ENCODE assay signal across 8 cellular contexts in the genomic region with DNA sequence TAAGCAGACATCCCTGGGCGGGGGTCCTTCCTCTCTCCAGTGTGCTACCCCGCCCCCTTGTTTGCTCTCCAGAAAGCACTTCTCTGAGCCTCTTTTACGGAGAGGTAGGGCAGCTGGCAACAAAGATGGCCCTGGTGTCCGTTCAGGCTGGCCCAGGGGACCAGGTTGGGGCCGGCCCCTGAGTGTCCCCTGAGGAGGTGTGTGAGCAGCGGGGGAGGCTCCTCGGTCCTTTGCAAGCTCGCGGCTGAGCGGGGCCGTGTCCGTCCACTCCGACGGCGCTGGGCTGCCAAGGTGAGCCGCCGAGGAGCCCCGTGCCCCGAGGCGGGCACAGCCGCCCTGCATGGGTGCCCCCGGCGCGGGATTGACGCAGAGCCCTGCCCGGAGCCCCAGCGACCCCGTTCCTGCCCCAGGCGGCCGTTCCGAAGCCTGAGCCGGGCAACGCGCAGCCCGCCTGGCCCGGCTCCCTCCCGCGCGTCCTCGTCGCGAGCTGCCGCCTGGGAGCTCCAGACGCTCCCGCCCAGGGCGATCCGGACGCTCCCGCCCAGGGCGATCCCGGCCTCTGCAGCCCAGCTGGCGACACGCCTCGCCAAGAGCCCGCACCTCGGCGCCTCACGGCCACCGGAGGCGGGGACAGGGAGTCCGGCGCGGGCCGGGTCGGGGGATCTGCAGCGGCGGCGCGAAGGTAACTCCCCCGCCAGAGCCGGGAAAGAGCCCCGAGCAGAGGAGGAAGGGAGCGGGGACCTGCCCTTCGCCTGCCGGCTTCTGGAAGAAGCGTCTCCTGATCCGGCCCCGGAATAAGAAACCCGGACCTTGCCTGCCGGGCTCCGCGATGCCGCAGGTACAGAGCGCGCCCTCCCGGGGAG. TPM values are rescaled to one million over a fixed set of nuclear protein-coding genes. Genes with fewer than 3 reads are reported as not detected.
DNase-seq lines count a peak whose midpoint lies in the region; ATAC-seq, FAIRE-seq and TF ChIP-seq lines count a peak whose summit lies in the region.

A gene (plus strand): TSS at position 569 of the 863 bp plus-strand sequence. CDS start 2,243 bp downstream, outside the sequence.

- 12% methylated on average over 30 of the region's 86 CpGs for WGBS in A549 (ENCODE audit: missing lambda C conversion rate)

- BruUV-seq in OCI-LY7 (replicated peaks; lab: Mats Ljungman, UMichigan) = no TSS peak

- intact Hi-C loops in OCI-LY7 (cut with micrococcal nuclease; ENCODE audit: unreplicated experiment) = no loop called here

- peaks cover 35% of the 10 kb centered on the region for H3K27me3 ChIP-seq in fibroblast of lung (ENCODE audit: control insufficient read depth, insufficient read depth, low read length)

- TF ChIP-seq POLR2A in A549 (IDR thresholded peaks at IDR 0.05; ENCODE audit: low read length) = no peak

- ATAC-seq in A549 (peak; percentile 74 to 85), GM21576 (IDR thresholded peaks at IDR 0.05; ENCODE audit: unreplicated experiment) (no peak)

- no peaks in the 10 kb centered on the region for H3K36me3 Mint-ChIP-seq in nephron (ENCODE audit: low read depth)

- H2AFZ ChIP-seq in fibroblast of lung (ENCODE audit: low read length) (no peak within 1 kb of the TSS), OCI-LY7 (ENCODE audit: low read length) (no peak within 1 kb of the TSS)

- H3K4me3 ChIP-seq in A549 (peak within 1 kb of the TSS; percentile 57), fibroblast of lung (replicated peaks in 1 of 4; ENCODE audit: control extremely low read depth in 1 of 4, insufficient read depth in 1 of 4, low read depth in 3 of 4, low read length in 4 of 4) (peak within 1 kb of the TSS in 3 of 4 experiments; percentile 24 to 47 (median 30)), OCI-LY7 (ENCODE audit: low read depth, low read length, poor library complexity, severe bottlenecking) (no peak within 1 kb of the TSS)

- peaks cover 62% of the 10 kb centered on the region for H3K27me3 Mint-ChIP-seq in nephron (ENCODE audit: low read depth)

- H3K36me3 ChIP-seq in fibroblast of lung (ENCODE audit: control insufficient read depth, insufficient read depth, low read length) = no peaks in the 10 kb centered on the region
- H3K36me3 ChIP-seq in OCI-LY7 (ENCODE audit: insufficient read depth, low read length) = no peaks in the 10 kb centered on the region

- FAIRE-seq in A549 (lab: Jason Lieb, UNC) = no peak

- CTCF ChIA-PET in A549 (lab: Yijun Ruan, JAX) = interaction anchor here (1.8 to 4.6 kb wide), 2 partner anchors 14 to 155 kb away, joined by 5 to 15 read pairs; no protein-coding TSS in a partner anchor
- CTCF ChIA-PET in OCI-LY7 (lab: Charles Lee; ENCODE audit: unreplicated experiment) = no interaction called here

- H3K9me2 ChIP-seq in OCI-LY7 (ENCODE audit: insufficient read depth, low read length) = no peaks in the 10 kb centered on the region

- no peak within 1 kb of the TSS for H3K9ac ChIP-seq in fibroblast of lung (ENCODE audit: insufficient read depth, low read length)

- peak; percentile 7 to 22 for DNase-seq in A549 (ENCODE audit: low read depth in 1 of 2, low spot score in 1 of 2)
- peak; percentile 72 for DNase-seq in GM03348 (ENCODE audit: low spot score)
- DNase-seq in SW480 (ENCODE audit: low spot score) = peak; percentile 31
- DNase-seq in fibroblast of lung (ENCODE audit: low read depth in 2 of 2) = peak in 1 of 2 donors; percentile 27
- no peak for DNase-seq in SKM-1 (lab: John Stamatoyannopoulos, UW; ENCODE audit: unreplicated experiment)
- DNase-seq in OCI-LY7 (ENCODE audit: low spot score) = no peak

- H3K27ac ChIP-seq in A549 (peak within 1 kb of the TSS; percentile 11 to 66; a peak in 4 of 6 replicates), fibroblast of lung (ENCODE audit: insufficient read depth, low read length) (no peak within 1 kb of the TSS), OCI-LY7 (ENCODE audit: low read depth, low read length, poor library complexity, severe bottlenecking) (no peak within 1 kb of the TSS)

- no peak for TF ChIP-seq EP300 in A549 (IDR thresholded peaks at IDR 0.05)

- TF ChIP-seq CTCF in A549 (IDR thresholded peaks at IDR 0.05) (no peak), fibroblast of lung (conservative IDR thresholded peaks at IDR 0.05 in 1 of 2, IDR thresholded peaks at IDR 0.05 in 1 of 2; ENCODE audit: low read depth in 1 of 2, low read length in 2 of 2) (no peak), nephron (IDR thresholded peaks at IDR 0.05; ENCODE audit: unreplicated experiment in 3 of 3) (no peak), OCI-LY7 (conservative IDR thresholded peaks at IDR 0.05; ENCODE audit: low read length) (no peak)

- H3K4me3 Mint-ChIP-seq in nephron = peak within 1 kb of the TSS; percentile 75 to 79 (median 79)

- H3K4me1 Mint-ChIP-seq in nephron = peaks cover 5% of the 10 kb centered on the region

- POLR2A ChIA-PET in A549 (lab: Yijun Ruan, JAX) = no interaction called here
- POLR2A ChIA-PET in OCI-LY7 (lab: Charles Lee) = no interaction called here

- H3K4me1 ChIP-seq in A549 (peaks cover 9% of the 10 kb centered on the region; the same call in 1 of the 3 replicates), fibroblast of lung (ENCODE audit: control insufficient read depth, extremely low read depth, insufficient read depth, low read length) (no peaks in the 10 kb centered on the region), OCI-LY7 (ENCODE audit: insufficient read depth, low read length, poor library complexity, severe bottlenecking) (no peaks in the 10 kb centered on the region)

- H3K4me2 ChIP-seq in A549 (peak within 1 kb of the TSS; percentile 100), fibroblast of lung (ENCODE audit: extremely low read depth, insufficient read depth, low read length) (peak within 1 kb of the TSS; percentile 68), OCI-LY7 (ENCODE audit: low read length) (no peak within 1 kb of the TSS; the same call in 1 of the 2 replicates)

- no peaks in the 10 kb centered on the region for H4K20me1 ChIP-seq in fibroblast of lung (ENCODE audit: control insufficient read depth, extremely low read depth, insufficient read depth, low read length)
- H4K20me1 ChIP-seq in OCI-LY7 (ENCODE audit: insufficient read depth, low read length) = no peaks in the 10 kb centered on the region

- H3K27ac Mint-ChIP-seq in nephron = no peak within 1 kb of the TSS

- no peaks in the 10 kb centered on the region for H3K79me2 ChIP-seq in fibroblast of lung (ENCODE audit: control insufficient read depth, insufficient read depth, low read length)
- H3K79me2 ChIP-seq in OCI-LY7 (ENCODE audit: insufficient read depth, low read depth, low read length) = no peaks in the 10 kb centered on the region

- H3K9me3 Mint-ChIP-seq in nephron = peaks cover 21% of the 10 kb centered on the region

- TF ChIP-seq RAD21 in A549 (conservative IDR thresholded peaks at IDR 0.05 in 1 of 2, IDR thresholded peaks at IDR 0.05 in 1 of 2) = no peak

- H3K9me3 ChIP-seq in A549 (peaks cover 19% of the 10 kb centered on the region; the same call in 2 of the 3 replicates), fibroblast of lung (ENCODE audit: control insufficient read depth, insufficient read depth, low read depth, low read length) (no peaks in the 10 kb centered on the region), OCI-LY7 (ENCODE audit: low read length) (no peaks in the 10 kb centered on the region)

TF ChIP-seq in A549, 52 proteins besides CTCF, POLR2A, EP300 and RAD21:
- no peak for TF ChIP-seq RNF2 (IDR thresholded peaks at IDR 0.05; ENCODE audit: borderline replicate concordance, low read depth)
- TF ChIP-seq, protein P1, sequence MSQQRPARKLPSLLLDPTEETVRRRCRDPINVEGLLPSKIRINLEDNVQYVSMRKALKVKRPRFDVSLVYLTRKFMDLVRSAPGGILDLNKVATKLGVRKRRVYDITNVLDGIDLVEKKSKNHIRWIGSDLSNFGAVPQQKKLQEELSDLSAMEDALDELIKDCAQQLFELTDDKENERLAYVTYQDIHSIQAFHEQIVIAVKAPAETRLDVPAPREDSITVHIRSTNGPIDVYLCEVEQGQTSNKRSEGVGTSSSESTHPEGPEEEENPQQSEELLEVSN (IDR thresholded peaks at IDR 0.05; ENCODE audit: borderline replicate concordance, low read depth) = peak; percentile 60

RNA-seq across cellular contexts. Expression of the gene that starts here (rescaled TPM):
- polyA plus RNA-seq in A549 (2011; rRNA removed) = not detected in 2 replicates
- polyA plus RNA-seq in A549 (2012; cell fraction: cytosol; rRNA removed) = not detected in 2 replicates
- polyA plus RNA-seq in A549 (2012; cell fraction: nucleus; rRNA removed) = 0.01 TPM in 1 of 2 replicates, not detected in the other
- polyA plus RNA-seq in A549 (2017; fragmentation: RNase III; extraction: RNeasy Plus Mini Kit Qiagen cat#74134 plus additional on column Dnase treatment) = not detected in 3 replicates
- polyA minus RNA-seq in A549 (2011; rRNA and poly(A)+ RNA removed) = not detected in 2 replicates
- not detected in 2 replicates for total RNA-seq in fibroblast of lung
- not detected in 2 replicates for polyA plus RNA-seq in fibroblast of lung
- polyA plus RNA-seq in fibroblast of lung (2012) = not detected in 2 replicates
- not detected in 2 replicates for polyA minus RNA-seq in fibroblast of lung (ENCODE audit: low replicate concordance)
- 0.08 and 0.28 TPM in 2 replicates for total RNA-seq in OCI-LY7 (2014; rRNA removed; shearing (Covaris generic))
- total RNA-seq in OCI-LY7 (2022) = not detected in 2 replicates

Comparison
In these comparisons a context has a peak if more than half of its experiments do, and no peak if none do; other contexts are left out.
1. Peak in DNase-seq, ATAC-seq, H3K4me3 ChIP-seq, H3K27ac ChIP-seq and H3K4me2 ChIP-seq in A549; RNA of the gene not detected or under 1 TPM.
2. DNase-seq: peak in GM03348 (single experiment) and SW480 (single experiment); none in SKM-1 (single experiment) and OCI-LY7 (single experiment).